ENCODE assay signal across 1 cellular context in the genomic region with DNA sequence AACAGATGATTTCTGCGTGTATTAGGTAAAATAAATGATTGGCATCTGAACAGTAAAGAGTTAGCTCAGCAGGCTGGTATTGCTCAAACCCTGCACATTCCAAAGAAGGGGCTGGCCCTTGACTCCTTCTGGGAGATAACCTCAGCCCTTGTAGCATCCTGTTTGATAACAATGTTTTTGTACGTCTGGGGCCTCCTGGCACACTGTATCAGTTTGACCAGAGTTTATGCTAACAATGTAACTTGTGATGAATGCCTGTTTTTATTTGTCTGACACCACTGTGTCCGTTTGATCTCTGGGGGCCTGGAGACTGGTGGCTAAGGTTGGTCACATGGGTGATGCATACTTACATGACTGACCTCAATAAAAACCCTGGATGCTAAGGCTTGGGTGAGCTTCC.
TF ChIP-seq lines count a peak whose summit lies in the region.

No MANE protein-coding gene starts in this region.

TF ChIP-seq in HepG2, 621 proteins besides CTCF, POLR2A, EP300 and RAD21 (continued from another document and continues in another):
- TF ChIP-seq, protein P1, sequence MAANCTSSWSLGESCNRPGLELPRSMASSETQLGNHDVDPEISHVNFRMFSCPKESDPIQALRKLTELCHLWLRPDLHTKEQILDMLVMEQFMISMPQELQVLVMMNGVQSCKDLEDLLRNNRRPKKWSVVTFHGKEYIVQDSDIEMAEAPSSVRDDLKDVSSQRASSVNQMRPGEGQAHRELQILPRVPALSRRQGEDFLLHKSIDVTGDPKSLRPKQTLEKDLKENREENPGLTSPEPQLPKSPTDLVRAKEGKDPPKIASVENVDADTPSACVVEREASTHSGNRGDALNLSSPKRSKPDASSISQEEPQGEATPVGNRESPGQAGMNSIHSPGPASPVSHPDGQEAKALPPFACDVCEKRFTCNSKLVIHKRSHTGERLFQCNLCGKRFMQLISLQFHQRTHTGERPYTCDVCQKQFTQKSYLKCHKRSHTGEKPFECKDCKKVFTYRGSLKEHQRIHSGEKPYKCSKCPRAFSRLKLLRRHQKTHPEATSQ (CRISPR knock-in tag; IDR thresholded peaks at IDR 0.05; ENCODE audit: borderline replicate concordance): no peak
- TF ChIP-seq, protein P2, sequence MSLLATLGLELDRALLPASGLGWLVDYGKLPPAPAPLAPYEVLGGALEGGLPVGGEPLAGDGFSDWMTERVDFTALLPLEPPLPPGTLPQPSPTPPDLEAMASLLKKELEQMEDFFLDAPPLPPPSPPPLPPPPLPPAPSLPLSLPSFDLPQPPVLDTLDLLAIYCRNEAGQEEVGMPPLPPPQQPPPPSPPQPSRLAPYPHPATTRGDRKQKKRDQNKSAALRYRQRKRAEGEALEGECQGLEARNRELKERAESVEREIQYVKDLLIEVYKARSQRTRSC (CRISPR knock-in tag; IDR thresholded peaks at IDR 0.05; ENCODE audit: low read depth): no peak
- TF ChIP-seq CHCHD3 (CRISPR knock-in tag; IDR thresholded peaks at IDR 0.05): no peak
- TF ChIP-seq, protein P3, sequence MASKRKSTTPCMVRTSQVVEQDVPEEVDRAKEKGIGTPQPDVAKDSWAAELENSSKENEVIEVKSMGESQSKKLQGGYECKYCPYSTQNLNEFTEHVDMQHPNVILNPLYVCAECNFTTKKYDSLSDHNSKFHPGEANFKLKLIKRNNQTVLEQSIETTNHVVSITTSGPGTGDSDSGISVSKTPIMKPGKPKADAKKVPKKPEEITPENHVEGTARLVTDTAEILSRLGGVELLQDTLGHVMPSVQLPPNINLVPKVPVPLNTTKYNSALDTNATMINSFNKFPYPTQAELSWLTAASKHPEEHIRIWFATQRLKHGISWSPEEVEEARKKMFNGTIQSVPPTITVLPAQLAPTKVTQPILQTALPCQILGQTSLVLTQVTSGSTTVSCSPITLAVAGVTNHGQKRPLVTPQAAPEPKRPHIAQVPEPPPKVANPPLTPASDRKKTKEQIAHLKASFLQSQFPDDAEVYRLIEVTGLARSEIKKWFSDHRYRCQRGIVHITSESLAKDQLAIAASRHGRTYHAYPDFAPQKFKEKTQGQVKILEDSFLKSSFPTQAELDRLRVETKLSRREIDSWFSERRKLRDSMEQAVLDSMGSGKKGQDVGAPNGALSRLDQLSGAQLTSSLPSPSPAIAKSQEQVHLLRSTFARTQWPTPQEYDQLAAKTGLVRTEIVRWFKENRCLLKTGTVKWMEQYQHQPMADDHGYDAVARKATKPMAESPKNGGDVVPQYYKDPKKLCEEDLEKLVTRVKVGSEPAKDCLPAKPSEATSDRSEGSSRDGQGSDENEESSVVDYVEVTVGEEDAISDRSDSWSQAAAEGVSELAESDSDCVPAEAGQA (IDR thresholded peaks at IDR 0.05; ENCODE audit: low read depth): no peak
- TF ChIP-seq, protein P3 (CRISPR knock-in tag; IDR thresholded peaks at IDR 0.05; ENCODE audit: borderline replicate concordance): no peak
- TF ChIP-seq, protein P4, sequence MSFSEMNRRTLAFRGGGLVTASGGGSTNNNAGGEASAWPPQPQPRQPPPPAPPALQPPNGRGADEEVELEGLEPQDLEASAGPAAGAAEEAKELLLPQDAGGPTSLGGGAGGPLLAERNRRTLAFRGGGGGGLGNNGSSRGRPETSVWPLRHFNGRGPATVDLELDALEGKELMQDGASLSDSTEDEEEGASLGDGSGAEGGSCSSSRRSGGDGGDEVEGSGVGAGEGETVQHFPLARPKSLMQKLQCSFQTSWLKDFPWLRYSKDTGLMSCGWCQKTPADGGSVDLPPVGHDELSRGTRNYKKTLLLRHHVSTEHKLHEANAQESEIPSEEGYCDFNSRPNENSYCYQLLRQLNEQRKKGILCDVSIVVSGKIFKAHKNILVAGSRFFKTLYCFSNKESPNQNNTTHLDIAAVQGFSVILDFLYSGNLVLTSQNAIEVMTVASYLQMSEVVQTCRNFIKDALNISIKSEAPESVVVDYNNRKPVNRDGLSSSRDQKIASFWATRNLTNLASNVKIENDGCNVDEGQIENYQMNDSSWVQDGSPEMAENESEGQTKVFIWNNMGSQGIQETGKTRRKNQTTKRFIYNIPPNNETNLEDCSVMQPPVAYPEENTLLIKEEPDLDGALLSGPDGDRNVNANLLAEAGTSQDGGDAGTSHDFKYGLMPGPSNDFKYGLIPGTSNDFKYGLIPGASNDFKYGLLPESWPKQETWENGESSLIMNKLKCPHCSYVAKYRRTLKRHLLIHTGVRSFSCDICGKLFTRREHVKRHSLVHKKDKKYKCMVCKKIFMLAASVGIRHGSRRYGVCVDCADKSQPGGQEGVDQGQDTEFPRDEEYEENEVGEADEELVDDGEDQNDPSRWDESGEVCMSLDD (CRISPR knock-in tag; IDR thresholded peaks at IDR 0.05; ENCODE audit: borderline replicate concordance): no peak
- no peak for TF ChIP-seq AGO2 (optimal IDR thresholded peaks at IDR 0.05; ENCODE audit: low read depth, low read length)
- TF ChIP-seq ZNF615 (CRISPR knock-in tag; IDR thresholded peaks at IDR 0.05; ENCODE audit: borderline replicate concordance): no peak
- no peak for TF ChIP-seq ARID2 (CRISPR knock-in tag; IDR thresholded peaks at IDR 0.05; ENCODE audit: borderline replicate concordance)
- no peak for TF ChIP-seq ZNF446 (CRISPR knock-in tag; IDR thresholded peaks at IDR 0.05)
- no peak for TF ChIP-seq PTBP1 (IDR thresholded peaks at IDR 0.05; ENCODE audit: low read depth, low read length, poor library complexity, severe bottlenecking)
- TF ChIP-seq, protein P5, sequence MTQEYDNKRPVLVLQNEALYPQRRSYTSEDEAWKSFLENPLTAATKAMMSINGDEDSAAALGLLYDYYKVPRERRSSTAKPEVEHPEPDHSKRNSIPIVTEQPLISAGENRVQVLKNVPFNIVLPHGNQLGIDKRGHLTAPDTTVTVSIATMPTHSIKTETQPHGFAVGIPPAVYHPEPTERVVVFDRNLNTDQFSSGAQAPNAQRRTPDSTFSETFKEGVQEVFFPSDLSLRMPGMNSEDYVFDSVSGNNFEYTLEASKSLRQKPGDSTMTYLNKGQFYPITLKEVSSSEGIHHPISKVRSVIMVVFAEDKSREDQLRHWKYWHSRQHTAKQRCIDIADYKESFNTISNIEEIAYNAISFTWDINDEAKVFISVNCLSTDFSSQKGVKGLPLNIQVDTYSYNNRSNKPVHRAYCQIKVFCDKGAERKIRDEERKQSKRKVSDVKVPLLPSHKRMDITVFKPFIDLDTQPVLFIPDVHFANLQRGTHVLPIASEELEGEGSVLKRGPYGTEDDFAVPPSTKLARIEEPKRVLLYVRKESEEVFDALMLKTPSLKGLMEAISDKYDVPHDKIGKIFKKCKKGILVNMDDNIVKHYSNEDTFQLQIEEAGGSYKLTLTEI (CRISPR knock-in tag; conservative IDR thresholded peaks at IDR 0.05): no peak
- TF ChIP-seq, protein P6, sequence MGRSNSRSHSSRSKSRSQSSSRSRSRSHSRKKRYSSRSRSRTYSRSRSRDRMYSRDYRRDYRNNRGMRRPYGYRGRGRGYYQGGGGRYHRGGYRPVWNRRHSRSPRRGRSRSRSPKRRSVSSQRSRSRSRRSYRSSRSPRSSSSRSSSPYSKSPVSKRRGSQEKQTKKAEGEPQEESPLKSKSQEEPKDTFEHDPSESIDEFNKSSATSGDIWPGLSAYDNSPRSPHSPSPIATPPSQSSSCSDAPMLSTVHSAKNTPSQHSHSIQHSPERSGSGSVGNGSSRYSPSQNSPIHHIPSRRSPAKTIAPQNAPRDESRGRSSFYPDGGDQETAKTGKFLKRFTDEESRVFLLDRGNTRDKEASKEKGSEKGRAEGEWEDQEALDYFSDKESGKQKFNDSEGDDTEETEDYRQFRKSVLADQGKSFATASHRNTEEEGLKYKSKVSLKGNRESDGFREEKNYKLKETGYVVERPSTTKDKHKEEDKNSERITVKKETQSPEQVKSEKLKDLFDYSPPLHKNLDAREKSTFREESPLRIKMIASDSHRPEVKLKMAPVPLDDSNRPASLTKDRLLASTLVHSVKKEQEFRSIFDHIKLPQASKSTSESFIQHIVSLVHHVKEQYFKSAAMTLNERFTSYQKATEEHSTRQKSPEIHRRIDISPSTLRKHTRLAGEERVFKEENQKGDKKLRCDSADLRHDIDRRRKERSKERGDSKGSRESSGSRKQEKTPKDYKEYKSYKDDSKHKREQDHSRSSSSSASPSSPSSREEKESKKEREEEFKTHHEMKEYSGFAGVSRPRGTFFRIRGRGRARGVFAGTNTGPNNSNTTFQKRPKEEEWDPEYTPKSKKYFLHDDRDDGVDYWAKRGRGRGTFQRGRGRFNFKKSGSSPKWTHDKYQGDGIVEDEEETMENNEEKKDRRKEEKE (IDR thresholded peaks at IDR 0.05): no peak
- no peak for TF ChIP-seq PLRG1 (conservative IDR thresholded peaks at IDR 0.05)
- TF ChIP-seq, protein P7, sequence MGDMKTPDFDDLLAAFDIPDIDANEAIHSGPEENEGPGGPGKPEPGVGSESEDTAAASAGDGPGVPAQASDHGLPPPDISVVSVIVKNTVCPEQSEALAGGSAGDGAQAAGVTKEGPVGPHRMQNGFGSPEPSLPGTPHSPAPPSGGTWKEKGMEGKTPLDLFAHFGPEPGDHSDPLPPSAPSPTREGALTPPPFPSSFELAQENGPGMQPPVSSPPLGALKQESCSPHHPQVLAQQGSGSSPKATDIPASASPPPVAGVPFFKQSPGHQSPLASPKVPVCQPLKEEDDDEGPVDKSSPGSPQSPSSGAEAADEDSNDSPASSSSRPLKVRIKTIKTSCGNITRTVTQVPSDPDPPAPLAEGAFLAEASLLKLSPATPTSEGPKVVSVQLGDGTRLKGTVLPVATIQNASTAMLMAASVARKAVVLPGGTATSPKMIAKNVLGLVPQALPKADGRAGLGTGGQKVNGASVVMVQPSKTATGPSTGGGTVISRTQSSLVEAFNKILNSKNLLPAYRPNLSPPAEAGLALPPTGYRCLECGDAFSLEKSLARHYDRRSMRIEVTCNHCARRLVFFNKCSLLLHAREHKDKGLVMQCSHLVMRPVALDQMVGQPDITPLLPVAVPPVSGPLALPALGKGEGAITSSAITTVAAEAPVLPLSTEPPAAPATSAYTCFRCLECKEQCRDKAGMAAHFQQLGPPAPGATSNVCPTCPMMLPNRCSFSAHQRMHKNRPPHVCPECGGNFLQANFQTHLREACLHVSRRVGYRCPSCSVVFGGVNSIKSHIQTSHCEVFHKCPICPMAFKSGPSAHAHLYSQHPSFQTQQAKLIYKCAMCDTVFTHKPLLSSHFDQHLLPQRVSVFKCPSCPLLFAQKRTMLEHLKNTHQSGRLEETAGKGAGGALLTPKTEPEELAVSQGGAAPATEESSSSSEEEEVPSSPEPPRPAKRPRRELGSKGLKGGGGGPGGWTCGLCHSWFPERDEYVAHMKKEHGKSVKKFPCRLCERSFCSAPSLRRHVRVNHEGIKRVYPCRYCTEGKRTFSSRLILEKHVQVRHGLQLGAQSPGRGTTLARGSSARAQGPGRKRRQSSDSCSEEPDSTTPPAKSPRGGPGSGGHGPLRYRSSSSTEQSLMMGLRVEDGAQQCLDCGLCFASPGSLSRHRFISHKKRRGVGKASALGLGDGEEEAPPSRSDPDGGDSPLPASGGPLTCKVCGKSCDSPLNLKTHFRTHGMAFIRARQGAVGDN (CRISPR knock-in tag; IDR thresholded peaks at IDR 0.05): no peak
- TF ChIP-seq RELA (CRISPR knock-in tag; IDR thresholded peaks at IDR 0.05): no peak
- TF ChIP-seq, protein P8, sequence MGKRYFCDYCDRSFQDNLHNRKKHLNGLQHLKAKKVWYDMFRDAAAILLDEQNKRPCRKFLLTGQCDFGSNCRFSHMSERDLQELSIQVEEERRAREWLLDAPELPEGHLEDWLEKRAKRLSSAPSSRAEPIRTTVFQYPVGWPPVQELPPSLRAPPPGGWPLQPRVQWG (CRISPR knock-in tag; IDR thresholded peaks at IDR 0.05; ENCODE audit: borderline replicate concordance, low read depth): no peak
- peak; percentile 41 for TF ChIP-seq BCL6 (CRISPR knock-in tag; IDR thresholded peaks at IDR 0.05)
- no peak for TF ChIP-seq ZNF17 (CRISPR knock-in tag; IDR thresholded peaks at IDR 0.05)
- no peak for TF ChIP-seq CREM (IDR thresholded peaks at IDR 0.05)
- TF ChIP-seq CREM (CRISPR knock-in tag; IDR thresholded peaks at IDR 0.05): no peak
- TF ChIP-seq NCOA5 (CRISPR knock-in tag; IDR thresholded peaks at IDR 0.05): no peak
- TF ChIP-seq ZNF766 (CRISPR knock-in tag; IDR thresholded peaks at IDR 0.05; ENCODE audit: borderline replicate concordance): no peak
- no peak for TF ChIP-seq RARG (CRISPR knock-in tag; IDR thresholded peaks at IDR 0.05; ENCODE audit: low read depth)
- no peak for TF ChIP-seq YEATS4 (CRISPR knock-in tag; IDR thresholded peaks at IDR 0.05; ENCODE audit: borderline replicate concordance)
- TF ChIP-seq GTF2F1 (IDR thresholded peaks at IDR 0.05; ENCODE audit: low read length): no peak
- no peak for TF ChIP-seq YY1 (IDR thresholded peaks at IDR 0.05; ENCODE audit: insufficient read depth, insufficient replicate concordance, low read depth, low read length)
- no peak for TF ChIP-seq PHF8 (CRISPR knock-in tag; IDR thresholded peaks at IDR 0.05)
- no peak for TF ChIP-seq ZNF883 (CRISPR knock-in tag; IDR thresholded peaks at IDR 0.05; ENCODE audit: not compliant biosample characterization)
- no peak for TF ChIP-seq FOXM1 (CRISPR knock-in tag; IDR thresholded peaks at IDR 0.05)
- TF ChIP-seq, protein P9, sequence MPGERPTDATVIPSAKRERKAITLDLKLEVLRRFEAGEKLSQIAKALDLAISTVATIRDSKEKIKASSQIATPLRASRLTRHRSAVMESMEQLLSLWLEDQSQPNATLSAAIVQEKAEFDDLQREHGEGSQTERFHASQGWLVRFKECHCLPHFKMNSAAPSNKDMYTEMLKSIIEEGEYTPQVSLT (CRISPR knock-in tag; IDR thresholded peaks at IDR 0.05; ENCODE audit: borderline replicate concordance, low read depth): no peak
- peak; percentile 72 for TF ChIP-seq CEBPG (CRISPR knock-in tag; IDR thresholded peaks at IDR 0.05)
- TF ChIP-seq STAG1 (CRISPR knock-in tag; IDR thresholded peaks at IDR 0.05): no peak
